1 cellular context compared by ENCODE assay signal in the genomic region with DNA sequence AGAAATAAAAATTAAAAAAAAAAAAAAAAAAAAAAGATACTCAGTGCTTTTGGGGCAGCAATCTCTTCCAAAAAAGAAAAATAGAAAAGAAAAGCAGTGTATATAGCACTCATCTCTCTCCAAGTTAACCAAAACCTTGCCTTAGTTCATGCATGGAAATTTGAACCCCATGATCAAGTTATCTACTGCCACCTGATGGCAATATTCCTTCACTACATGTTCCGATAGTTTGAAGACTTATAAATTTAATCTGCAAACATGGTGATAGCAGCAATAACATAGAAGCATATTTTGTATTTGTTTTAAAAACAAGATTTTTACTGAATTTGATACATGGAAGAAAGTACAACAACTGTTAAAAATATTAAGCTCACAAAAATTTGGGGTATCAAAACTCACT.
A peak's percentile ranks its signal among the peaks of the same experiment; 100 is the strongest.
TF ChIP-seq lines count a peak whose summit lies in the region.

No MANE protein-coding gene starts in this region.

TF ChIP-seq in GM12878, 131 proteins besides CTCF, POLR2A, EP300 and RAD21:
- peak; percentile 36; the same call in 1 of the 2 replicates for TF ChIP-seq SMC3 (IDR thresholded peaks at IDR 0.05; ENCODE audit: borderline replicate concordance, low read length)
- no peak for TF ChIP-seq CHD4 (IDR thresholded peaks at IDR 0.05)
